In genomic region chr2:88452151-88452851, GRCh38 we compare ENCODE assay signal across 8 cellular contexts. TPM values are rescaled to one million over a fixed set of nuclear protein-coding genes. Genes with fewer than 3 reads are reported as not detected.
DNase-seq lines count a peak whose midpoint lies in the region; ATAC-seq and TF ChIP-seq lines count a peak whose summit lies in the region.

TSS of gene FOXI3 (minus strand) at chr2:88452693. CDS start at chr2:88452535, 158 bp downstream.

- no peak for TF ChIP-seq CTCF in suprapubic skin (IDR thresholded peaks at IDR 0.05)

- H3K36me3 ChIP-seq in suprapubic skin = no peaks in the 10 kb centered on the region

- DNase-seq in NCI-H82 (lab: John Stamatoyannopoulos, UW) (peak; percentile 41), NCI-H82 treated with DMSO at 0.1 percent for 48 hours (lab: John Stamatoyannopoulos, UW; ENCODE audit: unreplicated experiment) (no peak), suprapubic skin (ENCODE audit: low spot score in 2 of 2) (peak in 1 of 2 donors; percentile 29), NCI-H2029 (lab: John Stamatoyannopoulos, UW) (no peak)
- DNase-seq in activated CD4-positive, CD25-positive, alpha-beta regulatory T cell treated with anti-CD3 and anti-CD28 coated beads, Interleukin-2, amount 50 U/mL, for 72 hours = peak; percentile 33

- TF ChIP-seq POLR2A in suprapubic skin (IDR thresholded peaks at IDR 0.05) = no peak

- no CpG with 5 or more reads among the region's 116 CpGs for WGBS in suprapubic skin

- no peaks in the 10 kb centered on the region for H3K9me3 ChIP-seq in suprapubic skin

- H3K27me3 ChIP-seq in suprapubic skin = peaks cover 96% of the 10 kb centered on the region

- no peak within 1 kb of the TSS for H3K27ac ChIP-seq in suprapubic skin

- no peak for TF ChIP-seq EP300 in suprapubic skin (IDR thresholded peaks at IDR 0.05)

- ATAC-seq in GM21619 (IDR thresholded peaks at IDR 0.05; ENCODE audit: unreplicated experiment) (no peak), GM18861 (IDR thresholded peaks at IDR 0.05; ENCODE audit: unreplicated experiment) (no peak)

- peaks cover 13% of the 10 kb centered on the region for H3K4me1 ChIP-seq in suprapubic skin

- H3K4me3 ChIP-seq in iPS-11a (ENCODE audit: low read depth, low read length) (peak within 1 kb of the TSS; percentile 75), suprapubic skin (peak within 1 kb of the TSS; percentile 57)

RNA-seq across cellular contexts. Expression of gene FOXI3, which starts in this region (rescaled TPM):
- total RNA-seq in suprapubic skin = under 1 TPM in 1 of 4 donors, not detected in 3; 0.21 TPM

Comparison
In these comparisons a context has a peak if more than half of its experiments do, and no peak if none do; other contexts are left out.
1. DNase-seq: peak in NCI-H82 (single experiment) and activated CD4-positive, CD25-positive, alpha-beta regulatory T cell treated with anti-CD3 and anti-CD28 coated beads, Interleukin-2, amount 50 U/mL, for 72 hours (single experiment); none in NCI-H82 treated with DMSO at 0.1 percent for 48 hours (single experiment) and NCI-H2029 (single experiment).